Comparison of ENCODE assay signal across 10 cellular contexts in the genomic region with DNA sequence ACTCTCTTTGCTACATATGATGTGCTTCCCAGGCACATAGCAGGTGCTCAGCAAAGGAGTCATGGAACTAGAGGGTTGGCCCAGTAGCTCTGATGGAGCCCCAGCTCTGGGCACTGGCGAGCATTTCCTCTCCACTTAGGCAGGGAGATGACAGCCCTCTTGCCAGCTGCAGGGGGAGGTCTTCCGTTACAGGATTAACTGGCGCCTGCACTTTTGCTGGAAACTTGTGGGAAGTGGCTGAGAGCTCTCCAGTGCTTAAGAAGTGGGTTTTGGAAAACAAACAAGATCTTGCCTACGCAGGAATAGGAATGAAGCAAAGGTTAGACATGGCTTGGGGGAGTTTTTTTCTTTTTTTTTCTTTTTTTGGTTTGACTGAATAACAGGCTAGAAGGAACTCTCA.
DNase-seq lines count a peak whose midpoint lies in the region; ATAC-seq, FAIRE-seq and TF ChIP-seq lines count a peak whose summit lies in the region.
"Had no signal": no experiment of that assay in that cellular context is flagged by ENCODE, and none has a peak within 500 bp of the region (broad histone marks: within the 10 kb centered on the region; RNA-seq: fewer than 3 reads in every experiment).

No MANE protein-coding gene starts in this region.

- H3K9ac ChIP-seq in astrocyte (ENCODE audit: low read length) (peak overlapping the region; percentile 72), mesenchymal stem cell (ENCODE audit: low read length) (no peak overlapping the region)

- H3K4me3 ChIP-seq in astrocyte (ENCODE audit: insufficient read depth, low read depth, low read length) (no peak overlapping the region), mesenchymal stem cell (ENCODE audit: insufficient read depth in 1 of 2, low read depth in 1 of 2, low read length in 2 of 2) (no peak overlapping the region)

- H3K36me3 ChIP-seq in astrocyte (ENCODE audit: insufficient read depth, low read length) (peaks cover 40% of the 10 kb centered on the region), mesenchymal stem cell (ENCODE audit: control insufficient read depth in 1 of 2, insufficient read depth in 2 of 2, low read depth in 1 of 2, low read length in 2 of 2) (peaks cover 6 to 12% of the 10 kb centered on the region in 2 experiments)

- H3K27me3 Mint-ChIP-seq in astrocyte (ENCODE audit: low read depth, unreplicated experiment): no peaks in the 10 kb centered on the region

- FAIRE-seq in astrocyte (lab: Jason Lieb, UNC): no peak
- no peak for FAIRE-seq in GM12892 (lab: Jason Lieb, UNC)

- no peak overlapping the region for H3K14ac ChIP-seq in mesenchymal stem cell (ENCODE audit: low read length in 2 of 2)

- no peak for TF ChIP-seq POLR2A in GM12892 (IDR thresholded peaks at IDR 0.05; ENCODE audit: low read depth, low read length)

- H3K4me1 ChIP-seq in astrocyte (ENCODE audit: insufficient read depth, low read length): peaks cover 64% of the 10 kb centered on the region
- H3K4me1 ChIP-seq in mesenchymal stem cell (ENCODE audit: control insufficient read depth, insufficient read depth, low read depth, low read length): peaks cover 33% of the 10 kb centered on the region

- no peaks in the 10 kb centered on the region for H3K27me3 ChIP-seq in astrocyte (ENCODE audit: insufficient read depth, low read length)
- no peaks in the 10 kb centered on the region for H3K27me3 ChIP-seq in mesenchymal stem cell (ENCODE audit: control insufficient read depth in 1 of 2, insufficient read depth in 1 of 2, low read length in 2 of 2)

- no peaks in the 10 kb centered on the region for H3K9me3 Mint-ChIP-seq in astrocyte (ENCODE audit: unreplicated experiment)

- H3K79me1 ChIP-seq in mesenchymal stem cell (replicated peaks; ENCODE audit: low read length, poor library complexity, severe bottlenecking): peaks cover 21% of the 10 kb centered on the region

- peaks cover 36% of the 10 kb centered on the region for H3K36me3 Mint-ChIP-seq in astrocyte (ENCODE audit: low read depth, unreplicated experiment)

- H3K18ac ChIP-seq in mesenchymal stem cell (ENCODE audit: low read depth in 1 of 2, low read length in 2 of 2): no peak overlapping the region

- H4K8ac ChIP-seq in mesenchymal stem cell (ENCODE audit: low read length): no peak overlapping the region

- H3K9me3 ChIP-seq in astrocyte (ENCODE audit: insufficient read depth, low read depth, low read length) (no peaks in the 10 kb centered on the region), mesenchymal stem cell (ENCODE audit: control insufficient read depth, low read length) (no peaks in the 10 kb centered on the region)

- no peak for TF ChIP-seq CTCF in astrocyte (IDR thresholded peaks at IDR 0.05; ENCODE audit: insufficient read depth, low read depth, low read length)

- H2BK12ac ChIP-seq in mesenchymal stem cell (ENCODE audit: low read length in 2 of 2): peak overlapping the region in 1 of 2 experiments; percentile 6

- peaks cover 80% of the 10 kb centered on the region for H3K4me1 Mint-ChIP-seq in astrocyte (ENCODE audit: low read depth, unreplicated experiment)

- no peak overlapping the region for H2BK15ac ChIP-seq in mesenchymal stem cell (ENCODE audit: low read depth, poor library complexity, severe bottlenecking)

- no peak overlapping the region for H2BK120ac ChIP-seq in mesenchymal stem cell (ENCODE audit: low read depth, low read length)

- no peak for ATAC-seq in activated CD4-positive, CD25-positive, alpha-beta regulatory T cell treated with anti-CD3 and anti-CD28 coated beads, Interleukin-2, amount 50 U/mL, for 24 hours

- no peaks in the 10 kb centered on the region for H4K20me1 ChIP-seq in astrocyte (ENCODE audit: insufficient read depth, low read length)

- no peak overlapping the region for H4K91ac ChIP-seq in mesenchymal stem cell (ENCODE audit: low read length)

- H3K27ac ChIP-seq in astrocyte (ENCODE audit: low read depth, low read length) (peak overlapping the region; percentile 86), mesenchymal stem cell (ENCODE audit: low read length, poor library complexity, severe bottlenecking) (peak overlapping the region; percentile 9)

- no peak overlapping the region for H3K23ac ChIP-seq in mesenchymal stem cell (ENCODE audit: low read length in 2 of 2)

- H3K79me2 ChIP-seq in astrocyte (ENCODE audit: insufficient read depth, low read length): peaks cover 82% of the 10 kb centered on the region

- no peak overlapping the region for H3K4me3 Mint-ChIP-seq in astrocyte (ENCODE audit: unreplicated experiment)
- H3K4me3 Mint-ChIP-seq: CD14-positive monocyte had no signal

- peak overlapping the region; percentile 84 for H2AK5ac ChIP-seq in mesenchymal stem cell (ENCODE audit: low read length, severe bottlenecking)

- no peak overlapping the region for H3K4me2 ChIP-seq in astrocyte (ENCODE audit: low read length)
- H3K4me2 ChIP-seq in mesenchymal stem cell (ENCODE audit: low read length, poor library complexity, severe bottlenecking): no peak overlapping the region

- H2AFZ ChIP-seq in astrocyte (ENCODE audit: low read depth, low read length): no peak overlapping the region
- H2AFZ ChIP-seq in mesenchymal stem cell (ENCODE audit: low read depth, low read length): no peak overlapping the region

- peak overlapping the region; percentile 55 for H3K27ac Mint-ChIP-seq in astrocyte (ENCODE audit: unreplicated experiment)

- H3K4ac ChIP-seq in mesenchymal stem cell (ENCODE audit: low read depth in 1 of 2, low read length in 2 of 2): no peak overlapping the region

- peak; percentile 43 for DNase-seq in COLO829 (ENCODE audit: low spot score)
- peak; percentile 69 for DNase-seq in NCI-H1105 treated with DMSO at 0.1 percent for 48 hours (lab: John Stamatoyannopoulos, UW)
- peak; percentile 92 for DNase-seq in astrocyte (ENCODE audit: low read depth)
- DNase-seq in mesenchymal stem cell: peak; percentile 93
- no peak for DNase-seq in EL
- no peak for DNase-seq in OCI-M1 (lab: John Stamatoyannopoulos, UW)
- no peak for DNase-seq in GM12892 (ENCODE audit: insufficient read length)
- DNase-seq: T1000 had no signal

- WGBS in mesenchymal stem cell: 5% methylated on average over 4 of the region's 4 CpGs

- no peak overlapping the region for H2BK5ac ChIP-seq in mesenchymal stem cell (ENCODE audit: low read depth, low read length, poor library complexity, severe bottlenecking)

Comparison
In these comparisons a context has a peak if more than half of its experiments do, and no peak if none do; other contexts are left out.
1. DNase-seq: peak in COLO829 (single experiment), NCI-H1105 treated with DMSO at 0.1 percent for 48 hours (single experiment), astrocyte (single experiment) and mesenchymal stem cell (single experiment); none in EL (single experiment), OCI-M1 (single experiment) and GM12892 (single experiment).